ENCODE assay signal across 8 cellular contexts in genomic region chr17:48593126-48593829, GRCh38. TPM values are rescaled to one million over a fixed set of nuclear protein-coding genes. Genes with fewer than 3 reads are reported as not detected.
DNase-seq lines count a peak whose midpoint lies in the region; TF ChIP-seq lines count a peak whose summit lies in the region.

Gene HOXB5 (minus strand): TSS chr17:48593779. CDS start chr17:48593682, 97 bp downstream.

- H3K27me3 Mint-ChIP-seq in endothelial cell (ENCODE audit: unreplicated experiment) (peaks cover 45% of the 10 kb centered on the region), progenitor cell of endocrine pancreas (peaks cover 99% of the 10 kb centered on the region)

- peak within 1 kb of the TSS; percentile 38 for H3K4me3 ChIP-seq in GM12875 (ENCODE audit: low read depth, low read length)

- H3K9me3 Mint-ChIP-seq in endothelial cell (ENCODE audit: unreplicated experiment) (no peaks in the 10 kb centered on the region), progenitor cell of endocrine pancreas (ENCODE audit: low read depth) (no peaks in the 10 kb centered on the region)

- H3K36me3 Mint-ChIP-seq in endothelial cell (ENCODE audit: low read depth, unreplicated experiment) (no peaks in the 10 kb centered on the region), progenitor cell of endocrine pancreas (ENCODE audit: insufficient read depth) (peaks cover 1% of the 10 kb centered on the region)

- DNase-seq in NCI-H748 treated with DMSO at 0.1 percent for 48 hours (lab: John Stamatoyannopoulos, UW), result peak; percentile 51
- DNase-seq in endothelial cell (ENCODE audit: low spot score), result no peak
- DNase-seq in progenitor cell of endocrine pancreas (ENCODE audit: low spot score, unreplicated experiment), result no peak
- no peak for DNase-seq in NK-92 treated with Interleukin-12 subunit alpha and Interleukin-12 subunit beta, amount 100 ng/mL, for 24 hours (lab: John Stamatoyannopoulos, UW)
- DNase-seq in NCI-H2081 treated with DMSO at 0.1 percent for 48 hours (lab: John Stamatoyannopoulos, UW), result no peak
- DNase-seq in hepatic stellate cell (ENCODE audit: low spot score), result no peak
- no peak for DNase-seq in T-helper 9 cell

- H3K4me1 Mint-ChIP-seq in endothelial cell (ENCODE audit: unreplicated experiment) (peaks cover 59% of the 10 kb centered on the region), progenitor cell of endocrine pancreas (ENCODE audit: low read depth) (peaks cover 7% of the 10 kb centered on the region)

- H3K4me3 Mint-ChIP-seq in endothelial cell (ENCODE audit: unreplicated experiment) (peak within 1 kb of the TSS; percentile 82), progenitor cell of endocrine pancreas (ENCODE audit: low read depth) (peak within 1 kb of the TSS; percentile 64)

- H3K27ac Mint-ChIP-seq in endothelial cell (ENCODE audit: unreplicated experiment), result no peak within 1 kb of the TSS
- H3K27ac Mint-ChIP-seq in progenitor cell of endocrine pancreas, result peak within 1 kb of the TSS; percentile 24

- no peak for TF ChIP-seq CTCF in GM12875 (IDR thresholded peaks at IDR 0.05; ENCODE audit: borderline replicate concordance, insufficient read depth, low read depth, low read length)
- no peak for TF ChIP-seq CTCF in endothelial cell (IDR thresholded peaks at IDR 0.05; ENCODE audit: unreplicated experiment)
- TF ChIP-seq CTCF in progenitor cell of endocrine pancreas (IDR thresholded peaks at IDR 0.05; ENCODE audit: unreplicated experiment), result no peak

RNA-seq across cellular contexts. Expression of gene HOXB5, which starts in this region (rescaled TPM):
- total RNA-seq in endothelial cell (ENCODE audit: unreplicated experiment) (0.59 TPM), progenitor cell of endocrine pancreas (2.1 and 5.6 TPM in 2 replicates)
